Comparison of ENCODE assay signal across 17 cellular contexts in the genomic region with DNA sequence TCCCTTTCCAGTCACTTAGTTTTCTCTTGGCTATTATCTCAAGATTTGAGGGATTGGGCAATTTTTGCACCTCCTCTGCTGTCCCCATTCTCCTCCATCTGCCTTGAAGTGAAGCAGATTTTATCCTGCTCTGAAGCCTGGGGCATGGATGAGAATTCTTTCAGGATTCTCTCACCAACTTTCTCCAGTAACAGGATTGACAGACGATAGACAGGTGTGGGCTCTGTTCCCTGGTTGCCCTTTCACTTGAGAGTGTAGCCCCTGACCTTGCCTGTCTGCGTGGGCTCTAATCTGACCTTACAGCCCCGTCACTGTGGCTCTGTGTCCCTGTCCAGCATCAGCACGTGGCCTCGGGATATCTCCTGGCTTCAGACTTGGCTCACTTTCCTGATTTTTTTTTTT. TPM values are rescaled to one million over a fixed set of nuclear protein-coding genes. Genes with fewer than 3 reads are reported as not detected.
DNase-seq lines count a peak whose midpoint lies in the region; ATAC-seq and TF ChIP-seq lines count a peak whose summit lies in the region.
"Had no signal": no experiment of that assay in that cellular context is flagged by ENCODE, and none has a peak within 500 bp of the region (broad histone marks: within the 10 kb centered on the region; RNA-seq: fewer than 3 reads in every experiment).

No MANE protein-coding gene starts in this region.

- CTCF ChIA-PET in Caco-2 (lab: Charles Lee): no interaction called here
- CTCF ChIA-PET in CD4-positive, alpha-beta T cell (lab: Charles Lee): interaction anchor here (0.7 kb wide), 1 partner anchor 1121 kb away, joined by 3 read pairs; no protein-coding TSS in a partner anchor

- peak overlapping the region; percentile 24 for H3K4me3 Mint-ChIP-seq in Caco-2 (ENCODE audit: unreplicated experiment)
- H3K4me3 Mint-ChIP-seq in central memory CD8-positive, alpha-beta T cell: peak overlapping the region; percentile 6
- peak overlapping the region in 7 of 8 donors; percentile 60 to 94 (median 85) for H3K4me3 Mint-ChIP-seq in naive B cell
- H3K4me3 Mint-ChIP-seq in CD4-positive, alpha-beta T cell: no peak overlapping the region
- H3K4me3 Mint-ChIP-seq: T-helper 1 cell treated with Interleukin-12 subunit alpha and Interleukin-12 subunit beta and Interleukin-4 antibody, amounts not matched to agents 30 μg/mL and 1 μg/mL, for 36 hours had no signal

- peaks cover 9% of the 10 kb centered on the region; the same call in 1 of the 2 replicates for H3K9me3 ChIP-seq in Caco-2
- H3K9me3 ChIP-seq in CD4-positive, alpha-beta T cell (ENCODE audit: control insufficient read depth, low read length): peaks cover 4% of the 10 kb centered on the region

- H3K36me3 Mint-ChIP-seq in Caco-2 (ENCODE audit: insufficient read depth, unreplicated experiment) (peaks cover 6% of the 10 kb centered on the region), naive B cell (no peaks in the 10 kb centered on the region)
- H3K36me3 Mint-ChIP-seq in central memory CD8-positive, alpha-beta T cell (ENCODE audit: insufficient read depth): peaks cover 2% of the 10 kb centered on the region
- H3K36me3 Mint-ChIP-seq in CD4-positive, alpha-beta T cell (ENCODE audit: low read depth): peaks cover 12% of the 10 kb centered on the region

- H3K9me3 Mint-ChIP-seq in Caco-2 (ENCODE audit: unreplicated experiment) (peaks cover 11% of the 10 kb centered on the region), naive B cell (peaks cover 0 to 13% (median 8%) of the 10 kb centered on the region in 7 donors)
- no peaks in the 10 kb centered on the region for H3K9me3 Mint-ChIP-seq in central memory CD8-positive, alpha-beta T cell
- H3K9me3 Mint-ChIP-seq in CD4-positive, alpha-beta T cell: peaks cover 4% of the 10 kb centered on the region
- H3K9me3 Mint-ChIP-seq: effector memory CD8-positive, alpha-beta T cell; T-helper 1 cell treated with Interleukin-12 subunit alpha and Interleukin-12 subunit beta and Interleukin-4 antibody, amounts not matched to agents 30 μg/mL and 1 μg/mL, for 36 hours had no signal

- no peak for ATAC-seq in central memory CD8-positive, alpha-beta T cell (replicated peaks; ENCODE audit: extremely low read depth, poor library complexity, severe bottlenecking)
- ATAC-seq in naive B cell (ENCODE audit: low read depth in 2 of 2) (no peak), GM21526 (IDR thresholded peaks at IDR 0.05; ENCODE audit: low FRiP score, unreplicated experiment) (no peak)
- ATAC-seq in CD4-positive, alpha-beta T cell (ENCODE audit: poor library complexity): no peak
- ATAC-seq: effector memory CD8-positive, alpha-beta T cell had no signal

- H3K27me3 ChIP-seq in Caco-2 (replicated peaks; ENCODE audit: control insufficient read depth, insufficient read depth, low read length): no peaks in the 10 kb centered on the region
- no peaks in the 10 kb centered on the region for H3K27me3 ChIP-seq in CD4-positive, alpha-beta T cell (ENCODE audit: control insufficient read depth, insufficient read depth, low read length)
- H3K27me3 ChIP-seq: ovary, suprapubic skin had no signal

- no TSS peak for BruUV-seq in Caco-2 (replicated peaks; lab: Mats Ljungman, UMichigan)

- peaks cover 22% of the 10 kb centered on the region for H3K4me1 Mint-ChIP-seq in Caco-2 (ENCODE audit: low read depth, unreplicated experiment)
- H3K4me1 Mint-ChIP-seq in central memory CD8-positive, alpha-beta T cell: peaks cover 79% of the 10 kb centered on the region
- peaks cover 56 to 81% (median 79%) of the 10 kb centered on the region in 3 donors for H3K4me1 Mint-ChIP-seq in naive B cell
- peaks cover 85% of the 10 kb centered on the region for H3K4me1 Mint-ChIP-seq in CD4-positive, alpha-beta T cell (ENCODE audit: low read depth)

- H3K27ac Mint-ChIP-seq in Caco-2 (ENCODE audit: unreplicated experiment): peak overlapping the region; percentile 33
- peak overlapping the region; percentile 78 for H3K27ac Mint-ChIP-seq in central memory CD8-positive, alpha-beta T cell (ENCODE audit: low read depth)
- peak overlapping the region in 5 of 6 donors; percentile 31 to 83 (median 58) for H3K27ac Mint-ChIP-seq in naive B cell
- H3K27ac Mint-ChIP-seq in CD4-positive, alpha-beta T cell: no peak overlapping the region
- H3K27ac Mint-ChIP-seq: T-helper 1 cell treated with Interleukin-12 subunit alpha and Interleukin-12 subunit beta and Interleukin-4 antibody, amounts not matched to agents 30 μg/mL and 1 μg/mL, for 36 hours had no signal

- H3K36me3 ChIP-seq in Caco-2 (ENCODE audit: control insufficient read depth, insufficient read depth, low read length): no peaks in the 10 kb centered on the region
- H3K36me3 ChIP-seq: ovary, suprapubic skin had no signal

- no peak for TF ChIP-seq CTCF in Caco-2 (IDR thresholded peaks at IDR 0.05; ENCODE audit: insufficient read depth in 1 of 2, low read depth in 1 of 2, low read length in 1 of 2, severe bottlenecking in 1 of 2, unreplicated experiment in 1 of 2)
- no peak for TF ChIP-seq CTCF in CD4-positive, alpha-beta T cell (IDR thresholded peaks at IDR 0.05)

- peaks cover 4% of the 10 kb centered on the region; the same call in 1 of the 2 replicates for H3K4me1 ChIP-seq in Caco-2

- H3K27me3 Mint-ChIP-seq in Caco-2 (ENCODE audit: insufficient read depth, unreplicated experiment) (no peaks in the 10 kb centered on the region), naive B cell (no peaks in the 10 kb centered on the region)
- no peaks in the 10 kb centered on the region for H3K27me3 Mint-ChIP-seq in central memory CD8-positive, alpha-beta T cell
- H3K27me3 Mint-ChIP-seq in CD4-positive, alpha-beta T cell: no peaks in the 10 kb centered on the region
- H3K27me3 Mint-ChIP-seq: effector memory CD8-positive, alpha-beta T cell had no signal

- TF ChIP-seq RAD21 in Ishikawa (IDR thresholded peaks at IDR 0.05; ENCODE audit: low read depth): no peak

- no peak for DNase-seq in Caco-2
- no peak for DNase-seq in central memory CD8-positive, alpha-beta T cell (ENCODE audit: low spot score in 2 of 2)
- DNase-seq in naive B cell: no peak
- DNase-seq in CD4-positive, alpha-beta T cell: no peak
- no peak for DNase-seq in NCI-H2029 (lab: John Stamatoyannopoulos, UW)
- DNase-seq: activated CD4-positive, CD25-positive, alpha-beta regulatory T cell; DMS 273 treated with DMSO at 0.1 percent for 48 hours; effector memory CD8-positive, alpha-beta T cell; GM23248; NCI-H1417 treated with DMSO at 0.1 percent for 48 hours; NCI-H2171 treated with DMSO at 0.1 percent for 48 hours; ovary; stimulated activated CD4-positive, alpha-beta T cell treated with anti-CD3 and anti-CD28 coated beads, Interleukin-2, amount 100 ng/mL, for 48 hours had no signal

- H3K27ac ChIP-seq in CD4-positive, alpha-beta T cell (ENCODE audit: low read depth, low read length): no peak overlapping the region
- H3K27ac ChIP-seq: ovary, suprapubic skin had no signal

- no peak for TF ChIP-seq EP300 in Ishikawa (IDR thresholded peaks at IDR 0.05; ENCODE audit: borderline replicate concordance)

- intact Hi-C loops in Caco-2 (cut with micrococcal nuclease; ENCODE audit: unreplicated experiment): no loop called here
- intact Hi-C loops in CD4-positive, alpha-beta T cell (cut with DNase I, micrococcal nuclease): no loop called here

- POLR2A ChIA-PET in Caco-2 (lab: Charles Lee): no interaction called here
- POLR2A ChIA-PET in CD4-positive, alpha-beta T cell (lab: Charles Lee): interaction anchor here (0.7 kb wide), 1 partner anchor 728 kb away, joined by 3 read pairs; no protein-coding TSS in a partner anchor

- no peak overlapping the region for H3K4me3 ChIP-seq in Caco-2 (ENCODE audit: low read depth, low read length)
- H3K4me3 ChIP-seq: GM23248, ovary, suprapubic skin had no signal

TF ChIP-seq in Ishikawa, 13 proteins besides CTCF, POLR2A, EP300 and RAD21:
- TF ChIP-seq, protein P1, sequence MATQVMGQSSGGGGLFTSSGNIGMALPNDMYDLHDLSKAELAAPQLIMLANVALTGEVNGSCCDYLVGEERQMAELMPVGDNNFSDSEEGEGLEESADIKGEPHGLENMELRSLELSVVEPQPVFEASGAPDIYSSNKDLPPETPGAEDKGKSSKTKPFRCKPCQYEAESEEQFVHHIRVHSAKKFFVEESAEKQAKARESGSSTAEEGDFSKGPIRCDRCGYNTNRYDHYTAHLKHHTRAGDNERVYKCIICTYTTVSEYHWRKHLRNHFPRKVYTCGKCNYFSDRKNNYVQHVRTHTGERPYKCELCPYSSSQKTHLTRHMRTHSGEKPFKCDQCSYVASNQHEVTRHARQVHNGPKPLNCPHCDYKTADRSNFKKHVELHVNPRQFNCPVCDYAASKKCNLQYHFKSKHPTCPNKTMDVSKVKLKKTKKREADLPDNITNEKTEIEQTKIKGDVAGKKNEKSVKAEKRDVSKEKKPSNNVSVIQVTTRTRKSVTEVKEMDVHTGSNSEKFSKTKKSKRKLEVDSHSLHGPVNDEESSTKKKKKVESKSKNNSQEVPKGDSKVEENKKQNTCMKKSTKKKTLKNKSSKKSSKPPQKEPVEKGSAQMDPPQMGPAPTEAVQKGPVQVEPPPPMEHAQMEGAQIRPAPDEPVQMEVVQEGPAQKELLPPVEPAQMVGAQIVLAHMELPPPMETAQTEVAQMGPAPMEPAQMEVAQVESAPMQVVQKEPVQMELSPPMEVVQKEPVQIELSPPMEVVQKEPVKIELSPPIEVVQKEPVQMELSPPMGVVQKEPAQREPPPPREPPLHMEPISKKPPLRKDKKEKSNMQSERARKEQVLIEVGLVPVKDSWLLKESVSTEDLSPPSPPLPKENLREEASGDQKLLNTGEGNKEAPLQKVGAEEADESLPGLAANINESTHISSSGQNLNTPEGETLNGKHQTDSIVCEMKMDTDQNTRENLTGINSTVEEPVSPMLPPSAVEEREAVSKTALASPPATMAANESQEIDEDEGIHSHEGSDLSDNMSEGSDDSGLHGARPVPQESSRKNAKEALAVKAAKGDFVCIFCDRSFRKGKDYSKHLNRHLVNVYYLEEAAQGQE (IDR thresholded peaks at IDR 0.05; ENCODE audit: low read depth): peak; percentile 36; the same call in 1 of the 2 replicates
- no peak for TF ChIP-seq NFIC (IDR thresholded peaks at IDR 0.05)

RNA-seq across cellular contexts. Expression of a gene that starts 27.1 kb away (rescaled TPM):
- total RNA-seq in Caco-2 (2022): 41.6 and 51.2 TPM in 2 replicates
- polyA plus RNA-seq in naive B cell (ENCODE audit: low read depth in 6 of 6): 1 to 10 TPM; 5.5 to 9.8 (median 7.8) TPM
- 10 to 100 TPM; 23.8 to 23.9 TPM for total RNA-seq in CD4-positive, alpha-beta T cell
